Comparison of ENCODE assay signal across 1 cellular context in the genomic region with DNA sequence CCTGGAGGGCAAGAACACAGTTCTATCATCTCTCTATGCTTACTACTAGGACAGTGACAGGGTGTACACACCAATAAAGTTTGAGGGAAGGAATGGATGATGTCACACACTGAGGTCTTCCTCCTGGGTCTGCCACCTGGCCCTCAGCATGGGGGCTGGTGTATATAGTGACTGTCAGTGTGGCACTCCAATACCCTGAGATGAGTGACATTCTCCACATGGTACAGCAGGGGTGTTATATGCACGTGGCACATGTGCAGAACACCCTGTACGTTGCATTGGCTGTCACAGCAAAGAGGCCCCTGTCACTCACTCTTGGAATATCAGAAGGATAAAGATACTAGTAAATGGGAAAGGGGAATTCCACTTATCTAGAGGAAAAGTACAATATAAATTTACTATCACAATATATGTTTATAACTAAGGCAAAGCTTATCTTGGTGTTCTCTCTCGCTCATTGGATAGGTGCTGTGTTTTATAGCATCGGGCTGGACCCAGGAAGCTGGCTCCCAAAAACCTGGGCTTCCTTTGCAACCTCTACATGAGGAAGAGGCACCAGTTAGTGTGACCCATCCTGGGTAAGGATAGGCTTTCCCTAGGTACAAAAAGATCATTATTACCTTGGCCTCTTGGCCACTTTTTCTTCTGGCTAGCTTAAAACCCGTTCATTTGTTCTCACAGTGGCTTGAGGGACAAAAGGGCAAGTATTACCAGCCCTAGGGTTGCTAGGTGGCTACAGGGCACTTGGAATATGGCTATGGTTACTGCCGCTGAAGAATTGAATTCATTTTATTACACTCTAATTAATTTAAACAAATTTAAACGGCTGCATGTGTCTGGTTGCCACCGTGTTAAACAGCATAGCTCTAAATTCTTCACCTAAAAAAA.
TF ChIP-seq lines count a peak whose summit lies in the region.

No MANE protein-coding gene starts in this region.

TF ChIP-seq in HepG2, 621 proteins besides CTCF, POLR2A, EP300 and RAD21:
- TF ChIP-seq, protein P1, sequence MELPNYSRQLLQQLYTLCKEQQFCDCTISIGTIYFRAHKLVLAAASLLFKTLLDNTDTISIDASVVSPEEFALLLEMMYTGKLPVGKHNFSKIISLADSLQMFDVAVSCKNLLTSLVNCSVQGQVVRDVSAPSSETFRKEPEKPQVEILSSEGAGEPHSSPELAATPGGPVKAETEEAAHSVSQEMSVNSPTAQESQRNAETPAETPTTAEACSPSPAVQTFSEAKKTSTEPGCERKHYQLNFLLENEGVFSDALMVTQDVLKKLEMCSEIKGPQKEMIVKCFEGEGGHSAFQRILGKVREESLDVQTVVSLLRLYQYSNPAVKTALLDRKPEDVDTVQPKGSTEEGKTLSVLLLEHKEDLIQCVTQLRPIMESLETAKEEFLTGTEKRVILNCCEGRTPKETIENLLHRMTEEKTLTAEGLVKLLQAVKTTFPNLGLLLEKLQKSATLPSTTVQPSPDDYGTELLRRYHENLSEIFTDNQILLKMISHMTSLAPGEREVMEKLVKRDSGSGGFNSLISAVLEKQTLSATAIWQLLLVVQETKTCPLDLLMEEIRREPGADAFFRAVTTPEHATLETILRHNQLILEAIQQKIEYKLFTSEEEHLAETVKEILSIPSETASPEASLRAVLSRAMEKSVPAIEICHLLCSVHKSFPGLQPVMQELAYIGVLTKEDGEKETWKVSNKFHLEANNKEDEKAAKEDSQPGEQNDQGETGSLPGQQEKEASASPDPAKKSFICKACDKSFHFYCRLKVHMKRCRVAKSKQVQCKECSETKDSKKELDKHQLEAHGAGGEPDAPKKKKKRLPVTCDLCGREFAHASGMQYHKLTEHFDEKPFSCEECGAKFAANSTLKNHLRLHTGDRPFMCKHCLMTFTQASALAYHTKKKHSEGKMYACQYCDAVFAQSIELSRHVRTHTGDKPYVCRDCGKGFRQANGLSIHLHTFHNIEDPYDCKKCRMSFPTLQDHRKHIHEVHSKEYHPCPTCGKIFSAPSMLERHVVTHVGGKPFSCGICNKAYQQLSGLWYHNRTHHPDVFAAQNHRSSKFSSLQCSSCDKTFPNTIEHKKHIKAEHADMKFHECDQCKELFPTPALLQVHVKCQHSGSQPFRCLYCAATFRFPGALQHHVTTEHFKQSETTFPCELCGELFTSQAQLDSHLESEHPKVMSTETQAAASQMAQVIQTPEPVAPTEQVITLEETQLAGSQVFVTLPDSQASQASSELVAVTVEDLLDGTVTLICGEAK (IDR thresholded peaks at IDR 0.05): no peak
- TF ChIP-seq, protein P1 (CRISPR knock-in tag; IDR thresholded peaks at IDR 0.05): peak; percentile 52; the same call in 1 of the 2 replicates
- TF ChIP-seq CREB1 (IDR thresholded peaks at IDR 0.05) (peak; percentile 53; the same call in 1 of the 2 replicates), CREB1 (CRISPR knock-in tag; IDR thresholded peaks at IDR 0.05) (no peak), ATF7 (IDR thresholded peaks at IDR 0.05) (0 out of 2 replicates have a peak, but pooled peaks have one; percentile 17), ATF7 (CRISPR knock-in tag; IDR thresholded peaks at IDR 0.05) (no peak)
- TF ChIP-seq, protein P2, sequence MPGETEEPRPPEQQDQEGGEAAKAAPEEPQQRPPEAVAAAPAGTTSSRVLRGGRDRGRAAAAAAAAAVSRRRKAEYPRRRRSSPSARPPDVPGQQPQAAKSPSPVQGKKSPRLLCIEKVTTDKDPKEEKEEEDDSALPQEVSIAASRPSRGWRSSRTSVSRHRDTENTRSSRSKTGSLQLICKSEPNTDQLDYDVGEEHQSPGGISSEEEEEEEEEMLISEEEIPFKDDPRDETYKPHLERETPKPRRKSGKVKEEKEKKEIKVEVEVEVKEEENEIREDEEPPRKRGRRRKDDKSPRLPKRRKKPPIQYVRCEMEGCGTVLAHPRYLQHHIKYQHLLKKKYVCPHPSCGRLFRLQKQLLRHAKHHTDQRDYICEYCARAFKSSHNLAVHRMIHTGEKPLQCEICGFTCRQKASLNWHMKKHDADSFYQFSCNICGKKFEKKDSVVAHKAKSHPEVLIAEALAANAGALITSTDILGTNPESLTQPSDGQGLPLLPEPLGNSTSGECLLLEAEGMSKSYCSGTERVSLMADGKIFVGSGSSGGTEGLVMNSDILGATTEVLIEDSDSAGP (CRISPR knock-in tag; IDR thresholded peaks at IDR 0.05; ENCODE audit: borderline replicate concordance): no peak
TF ChIP-seq in HepG2: peak in this region for 3.
